ENCODE assay signal across 23 cellular contexts in the genomic region with DNA sequence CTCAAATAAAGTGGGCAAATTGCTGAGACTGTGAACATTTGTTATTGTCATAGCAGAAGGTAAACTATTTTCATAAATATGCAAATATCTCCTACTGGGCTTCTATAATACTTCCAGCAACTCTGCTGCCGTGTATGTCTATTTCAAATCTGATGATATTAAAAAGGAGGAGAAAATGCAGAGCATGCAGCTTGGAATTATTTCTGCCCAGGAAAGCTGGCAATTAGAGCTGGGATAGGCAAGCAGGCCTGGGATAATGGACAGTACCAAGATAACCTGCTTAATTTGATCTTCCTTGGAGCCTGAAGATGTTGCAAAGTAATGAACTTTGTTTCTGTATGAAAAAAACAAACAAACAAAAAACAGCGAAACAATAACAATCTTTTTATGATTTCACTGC.
DNase-seq lines count a peak whose midpoint lies in the region; ATAC-seq and TF ChIP-seq lines count a peak whose summit lies in the region.
"Had no signal": no experiment of that assay in that cellular context is flagged by ENCODE, and none has a peak within 500 bp of the region (broad histone marks: within the 10 kb centered on the region; RNA-seq: fewer than 3 reads in every experiment).

No MANE protein-coding gene starts in this region.

- no peak overlapping the region for H3K27ac ChIP-seq in substantia nigra (ENCODE audit: low read depth, low read length, poor library complexity, severe bottlenecking)
- H3K27ac ChIP-seq: BLaER1 had no signal

- DNase-seq in NCI-H526 (lab: John Stamatoyannopoulos, UW) (peak; percentile 27 to 33), SK-N-DZ (ENCODE audit: low spot score) (peak; percentile 26), substantia nigra (lab: John Stamatoyannopoulos, UW) (no peak)
- DNase-seq in activated naive CD4-positive, alpha-beta T cell treated with anti-CD3 and anti-CD28 coated beads, Interleukin-2, amount 50 U/mL, for 16 hours, result no peak
- DNase-seq: 8988T; ACHN; BE2C; C1 segment of cervical spinal cord; CD4-positive, alpha-beta memory T cell; CD4-positive, CD25-positive, alpha-beta regulatory T cell; CD8-positive, alpha-beta memory T cell; COR-L47; DMS 273 treated with DMSO at 0.1 percent for 48 hours; DMS153; DMS53; DMS79; DND-41; EL; GDM1 had no signal

- ATAC-seq in SK-N-SH treated with all-trans-retinoic acid at 6 μM for 48 hours, result peak; percentile 72
- ATAC-seq in HG02623 (IDR thresholded peaks at IDR 0.05; ENCODE audit: unreplicated experiment), result no peak
- ATAC-seq: GM12878 had no signal

TF ChIP-seq in SK-N-SH treated with all-trans-retinoic acid at 6 μM for 48 hours, 23 proteins besides CTCF, POLR2A, EP300 and RAD21:
- TF ChIP-seq ZNF565 (CRISPR knock-in tag; conservative IDR thresholded peaks at IDR 0.05; ENCODE audit: low read depth) (no peak), TOX (CRISPR knock-in tag; IDR thresholded peaks at IDR 0.05; ENCODE audit: borderline replicate concordance) (no peak), ZFP3 (CRISPR knock-in tag; IDR thresholded peaks at IDR 0.05) (no peak), ISL1 (CRISPR knock-in tag; IDR thresholded peaks at IDR 0.05) (peak; percentile 70), ARNTL (CRISPR knock-in tag; IDR thresholded peaks at IDR 0.05; ENCODE audit: borderline replicate concordance, low read depth) (no peak), ZNF8 (CRISPR knock-in tag; IDR thresholded peaks at IDR 0.05) (no peak)
TF ChIP-seq in SK-N-SH treated with all-trans-retinoic acid at 6 μM for 48 hours: peak in this region for 1.

Comparison
In these comparisons a context has a peak if more than half of its experiments do, and no peak if none do; other contexts are left out.
1. DNase-seq: peak in NCI-H526 (2 of 2) and SK-N-DZ (single experiment); none in activated naive CD4-positive, alpha-beta T cell treated with anti-CD3 and anti-CD28 coated beads, Interleukin-2, amount 50 U/mL, for 16 hours (single experiment) and substantia nigra (0 of 49).